Comparison of ENCODE assay signal across 7 cellular contexts in genomic region chr15:52464478-52464877, GRCh38.
A peak's percentile ranks its signal among the peaks of the same experiment; 100 is the strongest.
DNase-seq lines count a peak whose midpoint lies in the region; ATAC-seq and TF ChIP-seq lines count a peak whose summit lies in the region.

No MANE protein-coding gene starts in this region.

- dilution Hi-C loops in IMR-90 (cut with HindIII; ENCODE audit: low sequenced_read_pairs, unreplicated experiment), result no loop called here

- no peak overlapping the region for H2BK120ac ChIP-seq in IMR-90 (ENCODE audit: low read depth, low read length)

- no peak overlapping the region for H3K9ac ChIP-seq in IMR-90 (ENCODE audit: low read depth, low read length)

- DNase-seq in IMR-90, result no peak
- no peak for DNase-seq in mucosa of descending colon
- DNase-seq in ACHN, result no peak
- no peak for DNase-seq in Caco-2
- no peak for DNase-seq in C1 segment of cervical spinal cord (lab: John Stamatoyannopoulos, UW)

- H3K27me3 ChIP-seq in IMR-90 (ENCODE audit: control insufficient read depth, insufficient read depth, low read length), result no peaks in the 10 kb centered on the region
- H3K27me3 ChIP-seq in Caco-2 (replicated peaks; ENCODE audit: control insufficient read depth, insufficient read depth, low read length), result no peaks in the 10 kb centered on the region

- no peak overlapping the region for H4K8ac ChIP-seq in IMR-90 (ENCODE audit: low read depth in 2 of 2, low read length in 2 of 2)

- peaks cover 7% of the 10 kb centered on the region for H3K4me1 ChIP-seq in IMR-90 (ENCODE audit: control insufficient read depth, insufficient read depth, low read length)
- no peaks in the 10 kb centered on the region for H3K4me1 ChIP-seq in mucosa of descending colon (ENCODE audit: low read depth)
- no peaks in the 10 kb centered on the region for H3K4me1 ChIP-seq in Caco-2

- H3K14ac ChIP-seq in IMR-90 (replicated peaks; ENCODE audit: low read depth, low read length), result no peak overlapping the region

- no peak overlapping the region for H2AFZ ChIP-seq in IMR-90 (replicated peaks; ENCODE audit: low read length, poor library complexity)

- no peaks in the 10 kb centered on the region for H3K9me1 ChIP-seq in IMR-90 (ENCODE audit: insufficient read depth, low read length)

- no peak overlapping the region for H2AK5ac ChIP-seq in IMR-90 (ENCODE audit: low read depth, low read length)

- ATAC-seq in GM18867 (IDR thresholded peaks at IDR 0.05; ENCODE audit: unreplicated experiment) (peak; percentile 68), GM21717 (IDR thresholded peaks at IDR 0.05; ENCODE audit: unreplicated experiment) (peak; percentile 62), IMR-90 (ENCODE audit: low read depth) (peak; percentile 21; the same call in 1 of the 2 replicates), mucosa of descending colon (peak; percentile 71)

- no peak overlapping the region for H3K4ac ChIP-seq in IMR-90 (ENCODE audit: low read depth, low read length)

- no peak for TF ChIP-seq RAD21 in IMR-90 (IDR thresholded peaks at IDR 0.05; ENCODE audit: low read length)

- no peak overlapping the region for H2BK20ac ChIP-seq in IMR-90 (ENCODE audit: low read depth, low read length)

- TF ChIP-seq CTCF in IMR-90 (conservative IDR thresholded peaks at IDR 0.05; ENCODE audit: low read depth, low read length) (no peak), mucosa of descending colon (IDR thresholded peaks at IDR 0.05) (no peak), Caco-2 (IDR thresholded peaks at IDR 0.05; ENCODE audit: insufficient read depth in 1 of 2, low read depth in 1 of 2, low read length in 1 of 2, severe bottlenecking in 1 of 2, unreplicated experiment in 1 of 2) (no peak)

- in situ Hi-C loops in IMR-90 (cut with MboI; ENCODE audit: low sequenced_read_pairs), result no loop called here
- in situ Hi-C loops in ACHN (cut with HindIII; ENCODE audit: low pct_ligation_motif_present, low pct_unique_long_range_greater_than_20kb, low sequenced_read_pairs), result no loop called here

- intact Hi-C loops in IMR-90 (cut with micrococcal nuclease) (loop anchor here (5.0 to 10.0 kb wide), 2 partner anchors 37 to 50 kb away; no protein-coding TSS in a partner anchor), mucosa of descending colon (cut with DNase I, micrococcal nuclease) (no loop called here), Caco-2 (cut with micrococcal nuclease; ENCODE audit: unreplicated experiment) (loop anchor here (10.0 kb wide), 1 partner anchor 60 kb away; no protein-coding TSS in a partner anchor)

- no peaks in the 10 kb centered on the region for H3K9me3 Mint-ChIP-seq in Caco-2 (ENCODE audit: unreplicated experiment)

- no peak overlapping the region for H3K56ac ChIP-seq in IMR-90 (ENCODE audit: extremely low read depth, insufficient read depth, low read length)

- H3K36me3 ChIP-seq in IMR-90 (ENCODE audit: control insufficient read depth, insufficient read depth, low read length) (no peaks in the 10 kb centered on the region), mucosa of descending colon (ENCODE audit: low read depth) (no peaks in the 10 kb centered on the region), Caco-2 (ENCODE audit: control insufficient read depth, insufficient read depth, low read length) (no peaks in the 10 kb centered on the region)

- H3K4me3 Mint-ChIP-seq in Caco-2 (ENCODE audit: unreplicated experiment), result no peak overlapping the region

- no peak overlapping the region for H3K18ac ChIP-seq in IMR-90 (ENCODE audit: low read depth, low read length)

- H2BK5ac ChIP-seq in IMR-90 (ENCODE audit: low read depth, low read length, poor library complexity, severe bottlenecking), result no peak overlapping the region

- H2BK15ac ChIP-seq in IMR-90 (ENCODE audit: low read depth, low read length), result no peak overlapping the region

- no peak overlapping the region for H2AK9ac ChIP-seq in IMR-90 (replicated peaks; ENCODE audit: low read depth, low read length, poor library complexity)

- no peaks in the 10 kb centered on the region for H3K36me3 Mint-ChIP-seq in Caco-2 (ENCODE audit: insufficient read depth, unreplicated experiment)

- 80% methylated on average over 2 of the region's 3 CpGs; no CpG with 5 or more reads in 1 of the 2 experiments for WGBS in IMR-90 (ENCODE audit: extremely low coverage in 2 of 2, insufficient read length in 1 of 2), 2 experiments

- H4K20me1 ChIP-seq in IMR-90 (ENCODE audit: insufficient read depth, low read length), result peaks cover 9% of the 10 kb centered on the region; the same call in 1 of the 2 replicates

- POLR2A ChIA-PET in IMR-90 (lab: Charles Lee; ENCODE audit: unreplicated experiment) (no interaction called here), Caco-2 (lab: Charles Lee) (no interaction called here)

- peaks cover 2% of the 10 kb centered on the region; the same call in 1 of the 2 replicates for H3K9me3 ChIP-seq in IMR-90 (ENCODE audit: control insufficient read depth, insufficient read depth, low read length)
- peaks cover 5% of the 10 kb centered on the region for H3K9me3 ChIP-seq in mucosa of descending colon
- no peaks in the 10 kb centered on the region for H3K9me3 ChIP-seq in Caco-2

- no peaks in the 10 kb centered on the region for H3K27me3 Mint-ChIP-seq in Caco-2 (ENCODE audit: insufficient read depth, unreplicated experiment)

- CTCF ChIA-PET in IMR-90 (lab: Yijun Ruan, JAX), result interaction anchor here (1.2 kb wide), 1 partner anchor 206 kb away, joined by 3 read pairs; no protein-coding TSS in a partner anchor
- CTCF ChIA-PET in Caco-2 (lab: Charles Lee), result no interaction called here

- BruUV-seq in IMR-90 (replicated peaks; lab: Mats Ljungman, UMichigan) (no TSS peak), Caco-2 (replicated peaks; lab: Mats Ljungman, UMichigan) (no TSS peak)

- H4K91ac ChIP-seq in IMR-90 (ENCODE audit: insufficient read depth, low read depth, low read length), result no peak overlapping the region

- no peaks in the 10 kb centered on the region for H3K4me1 Mint-ChIP-seq in Caco-2 (ENCODE audit: low read depth, unreplicated experiment)

- TF ChIP-seq POLR2A in IMR-90 (IDR thresholded peaks at IDR 0.05; ENCODE audit: low read depth, low read length), result no peak

- H3K4me2 ChIP-seq in IMR-90 (ENCODE audit: low read depth, low read length), result no peak overlapping the region

- H3K79me1 ChIP-seq in IMR-90 (ENCODE audit: low read depth in 1 of 2, low read length in 2 of 2), result peaks cover 27 to 38% of the 10 kb centered on the region in 2 experiments

- H4K5ac ChIP-seq in IMR-90 (ENCODE audit: low read depth, low read length), result no peak overlapping the region

- no peak overlapping the region for H3K27ac Mint-ChIP-seq in Caco-2 (ENCODE audit: unreplicated experiment)

- H3K4me3 ChIP-seq in IMR-90 (ENCODE audit: insufficient read depth, low read depth, low read length) (no peak overlapping the region), mucosa of descending colon (no peak overlapping the region), Caco-2 (ENCODE audit: low read depth, low read length) (no peak overlapping the region)

- no peak overlapping the region for H3K23ac ChIP-seq in IMR-90 (ENCODE audit: low read depth, low read length)

- H3K27ac ChIP-seq in IMR-90 (ENCODE audit: insufficient read depth, low read length), result no peak overlapping the region

TF ChIP-seq in IMR-90, 13 proteins besides CTCF, POLR2A, EP300 and RAD21:
- no peak for TF ChIP-seq MXI1 (IDR thresholded peaks at IDR 0.05; ENCODE audit: borderline replicate concordance, low read depth, low read length)
- TF ChIP-seq BHLHE40 (IDR thresholded peaks at IDR 0.05; ENCODE audit: low read depth, low read length), result no peak
- no peak for TF ChIP-seq ELK1 (IDR thresholded peaks at IDR 0.05; ENCODE audit: borderline replicate concordance, low read depth, low read length)
- no peak for TF ChIP-seq CHD1 (IDR thresholded peaks at IDR 0.05; ENCODE audit: low read depth, low read length)
- TF ChIP-seq RFX5 (IDR thresholded peaks at IDR 0.05; ENCODE audit: low read depth, low read length), result no peak
- TF ChIP-seq NFE2L2 (IDR thresholded peaks at IDR 0.05; ENCODE audit: low read depth, low read length), result no peak
- TF ChIP-seq MAFK (IDR thresholded peaks at IDR 0.05; ENCODE audit: low read depth, low read length), result no peak
- no peak for TF ChIP-seq RCOR1 (IDR thresholded peaks at IDR 0.05; ENCODE audit: insufficient replicate concordance, low read length)
- no peak for TF ChIP-seq MAZ (IDR thresholded peaks at IDR 0.05; ENCODE audit: borderline replicate concordance, low read depth, low read length)
- TF ChIP-seq CEBPB (IDR thresholded peaks at IDR 0.05; ENCODE audit: low read depth, low read length), result no peak
- TF ChIP-seq SMC3 (IDR thresholded peaks at IDR 0.05; ENCODE audit: low read depth, low read length), result no peak
- TF ChIP-seq FOS (IDR thresholded peaks at IDR 0.05; ENCODE audit: low read depth, low read length), result no peak
- TF ChIP-seq USF2 (IDR thresholded peaks at IDR 0.05; ENCODE audit: low read depth, low read length), result no peak
TF ChIP-seq in IMR-90: peak in this region for 0.

Comparison
In these comparisons a context has a peak if more than half of its experiments do, and no peak if none do; other contexts are left out.
1. ATAC-seq: peak in every context shown above with its lines; median percentile 71 in mucosa of descending colon; 68 in GM18867; 62 in GM21717; 21 in IMR-90.
2. intact Hi-C loops: an anchor here in IMR-90 (5.0 to 10.0 kb wide) and Caco-2 (10.0 kb wide); none called in mucosa of descending colon.